ENCODE assay signal across 21 cellular contexts in the genomic region with DNA sequence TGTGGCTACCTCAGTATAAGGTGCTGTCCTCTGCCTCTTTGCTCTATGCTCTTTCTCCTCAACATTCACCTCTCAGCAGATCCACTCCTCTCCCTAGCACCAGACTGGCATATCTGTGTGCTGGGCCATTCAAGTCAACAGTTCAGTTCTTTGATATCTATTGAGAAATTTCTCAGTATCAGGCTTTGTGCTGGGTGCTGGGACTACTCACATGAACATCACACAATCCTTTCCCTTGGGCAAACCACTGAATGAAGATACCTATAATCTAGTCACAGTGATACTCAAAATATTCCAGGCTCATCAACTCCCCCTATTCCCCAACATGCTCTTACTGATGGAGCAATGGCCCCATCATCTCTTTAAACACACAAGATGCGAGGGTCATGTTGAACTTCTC.
DNase-seq lines count a peak whose midpoint lies in the region; ATAC-seq, FAIRE-seq and TF ChIP-seq lines count a peak whose summit lies in the region.
"Had no signal": no experiment of that assay in that cellular context is flagged by ENCODE, and none has a peak within 500 bp of the region (broad histone marks: within the 10 kb centered on the region; RNA-seq: fewer than 3 reads in every experiment).

No MANE protein-coding gene starts in this region.

- H3K27ac ChIP-seq in Panc1 (ENCODE audit: low read length) (peak overlapping the region; percentile 88; the same call in 1 of the 2 replicates), K562 (ENCODE audit: extremely low read depth, low read depth, low read length) (no peak overlapping the region), fibroblast of lung (ENCODE audit: insufficient read depth, low read length) (peak overlapping the region; percentile 35)
- H3K27ac ChIP-seq: BLaER1 had no signal

- no peak for TF ChIP-seq EP300 in K562 (IDR thresholded peaks at IDR 0.05; ENCODE audit: low read length)

- TF ChIP-seq CTCF in Caco-2 (IDR thresholded peaks at IDR 0.05; ENCODE audit: insufficient read depth in 1 of 2, low read depth in 1 of 2, low read length in 1 of 2, severe bottlenecking in 1 of 2, unreplicated experiment in 1 of 2) (no peak), Panc1 (IDR thresholded peaks at IDR 0.05) (no peak), K562 (IDR thresholded peaks at IDR 0.05 in 2 of 3, conservative IDR thresholded peaks at IDR 0.05 in 1 of 3; ENCODE audit: insufficient read depth in 2 of 3, low read depth in 1 of 3, low read length in 3 of 3) (no peak), fibroblast of lung (conservative IDR thresholded peaks at IDR 0.05 in 1 of 2, IDR thresholded peaks at IDR 0.05 in 1 of 2; ENCODE audit: low read depth in 1 of 2, low read length in 2 of 2) (no peak)

- WGBS in K562 (ENCODE audit: insufficient coverage, low coverage, missing lambda C conversion rate), result 100% methylated on average over 1 of the region's 1 CpG

- in situ Hi-C loops in Panc1 (cut with HindIII; ENCODE audit: low pct_unique_long_range_greater_than_20kb, low sequenced_read_pairs), result no loop called here
- in situ Hi-C loops in K562 (cut with MboI), result no loop called here

- POLR2A ChIA-PET in Caco-2 (lab: Charles Lee), result no interaction called here
- POLR2A ChIA-PET in Panc1 (lab: Charles Lee), result no interaction called here
- POLR2A ChIA-PET in K562 (lab: Yijun Ruan, JAX), result interaction anchor here (1.5 kb wide), 1 partner anchor 16 kb away, joined by 6 read pairs; no protein-coding TSS in a partner anchor

- CTCF ChIA-PET in Caco-2 (lab: Charles Lee), result no interaction called here
- CTCF ChIA-PET in Panc1 (lab: Charles Lee), result no interaction called here
- CTCF ChIA-PET in K562 (lab: Yijun Ruan, JAX; ENCODE audit: low intra/inter-chr PET ratio), result no interaction called here

- intact Hi-C loops in Caco-2 (cut with micrococcal nuclease; ENCODE audit: unreplicated experiment), result no loop called here
- intact Hi-C loops in Panc1 (cut with micrococcal nuclease; ENCODE audit: unreplicated experiment), result no loop called here
- intact Hi-C loops in K562 (cut with micrococcal nuclease), result no loop called here

- H3K36me3 ChIP-seq in Caco-2 (ENCODE audit: control insufficient read depth, insufficient read depth, low read length), result no peaks in the 10 kb centered on the region
- H3K36me3 ChIP-seq in Panc1 (ENCODE audit: control insufficient read depth, insufficient read depth, low read length), result no peaks in the 10 kb centered on the region
- H3K36me3 ChIP-seq in K562 (ENCODE audit: control insufficient read depth, insufficient read depth, low read length), result no peaks in the 10 kb centered on the region
- no peaks in the 10 kb centered on the region for H3K36me3 ChIP-seq in fibroblast of lung (ENCODE audit: control insufficient read depth, insufficient read depth, low read length)
- H3K36me3 ChIP-seq: BLaER1, HAP-1 had no signal

- H3K79me2 ChIP-seq in K562 (ENCODE audit: control insufficient read depth, insufficient read depth, low read length), result no peaks in the 10 kb centered on the region
- no peaks in the 10 kb centered on the region for H3K79me2 ChIP-seq in fibroblast of lung (ENCODE audit: control insufficient read depth, insufficient read depth, low read length)

- no peak for FAIRE-seq in K562 (lab: Jason Lieb, UNC)
- no peak for FAIRE-seq in GM12892 (lab: Jason Lieb, UNC)
- FAIRE-seq: GM19239, HTR-8/SVneo had no signal

- H3K4me1 ChIP-seq in Caco-2, result peaks cover 23% of the 10 kb centered on the region
- H3K4me1 ChIP-seq in Panc1 (ENCODE audit: control insufficient read depth, insufficient read depth, low read length), result peaks cover 27% of the 10 kb centered on the region
- H3K4me1 ChIP-seq in K562 (replicated peaks in 1 of 2; ENCODE audit: control insufficient read depth in 2 of 2, insufficient read depth in 2 of 2, low read length in 2 of 2), result peaks cover 0 to 38% of the 10 kb centered on the region in 2 experiments; a peak in 4 of 5 replicates
- H3K4me1 ChIP-seq in fibroblast of lung (ENCODE audit: control insufficient read depth, extremely low read depth, insufficient read depth, low read length), result peaks cover 39% of the 10 kb centered on the region

- TF ChIP-seq RAD21 in K562 (CRISPR knock-in tag; conservative IDR thresholded peaks at IDR 0.05 in 1 of 2, IDR thresholded peaks at IDR 0.05 in 1 of 2), result no peak

- H3K36me3 Mint-ChIP-seq in Caco-2 (ENCODE audit: insufficient read depth, unreplicated experiment), result peaks cover 8% of the 10 kb centered on the region
- H3K36me3 Mint-ChIP-seq: CD14-positive monocyte; CD4-positive, alpha-beta memory T cell; IgD-negative memory B cell had no signal

- H3K4me3 ChIP-seq in Caco-2 (ENCODE audit: low read depth, low read length) (no peak overlapping the region), Panc1 (ENCODE audit: low read depth in 2 of 2, low read length in 2 of 2) (no peak overlapping the region), K562 (no peak overlapping the region), fibroblast of lung (replicated peaks in 1 of 4; ENCODE audit: control extremely low read depth in 1 of 4, insufficient read depth in 1 of 4, low read depth in 3 of 4, low read length in 4 of 4) (no peak overlapping the region)
- H3K4me3 ChIP-seq: BLaER1, GM23248, HAP-1 had no signal

- H3K27me3 Mint-ChIP-seq in Caco-2 (ENCODE audit: insufficient read depth, unreplicated experiment), result no peaks in the 10 kb centered on the region

- H3K9me3 ChIP-seq in Caco-2 (peaks cover 14% of the 10 kb centered on the region), Panc1 (ENCODE audit: control insufficient read depth, insufficient read depth, low read depth, low read length) (no peaks in the 10 kb centered on the region; the same call in 1 of the 2 replicates), K562 (replicated peaks; ENCODE audit: control insufficient read depth, insufficient read depth, low read depth, low read length) (no peaks in the 10 kb centered on the region), fibroblast of lung (ENCODE audit: control insufficient read depth, insufficient read depth, low read depth, low read length) (no peaks in the 10 kb centered on the region)
- H3K9me3 ChIP-seq: BLaER1, HAP-1 had no signal

- H2AFZ ChIP-seq in K562 (ENCODE audit: low read depth, low read length) (peak overlapping the region; percentile 23; the same call in 1 of the 2 replicates), fibroblast of lung (ENCODE audit: low read length) (no peak overlapping the region)
- H2AFZ ChIP-seq: GM23248 had no signal

- H3K4me1 Mint-ChIP-seq in Caco-2 (ENCODE audit: low read depth, unreplicated experiment), result peaks cover 28% of the 10 kb centered on the region
- H3K4me1 Mint-ChIP-seq: CD14-positive monocyte; CD4-positive, alpha-beta memory T cell; IgD-negative memory B cell had no signal

- BruUV-seq in Caco-2 (replicated peaks; lab: Mats Ljungman, UMichigan) (no TSS peak), Panc1 (replicated peaks; lab: Mats Ljungman, UMichigan) (no TSS peak), K562 (replicated peaks; lab: Mats Ljungman, UMichigan) (no TSS peak)

- no peak overlapping the region for H3K4me3 Mint-ChIP-seq in Caco-2 (ENCODE audit: unreplicated experiment)
- H3K4me3 Mint-ChIP-seq: CD14-positive monocyte; CD4-positive, alpha-beta memory T cell; IgD-negative memory B cell had no signal

- DNase-seq in Caco-2, result no peak
- DNase-seq in Panc1 (ENCODE audit: low read depth, low spot score), result no peak
- DNase-seq in K562 (ENCODE audit: extremely low read depth in 1 of 4, low spot score in 3 of 4), result no peak
- DNase-seq in fibroblast of lung (ENCODE audit: low read depth in 2 of 2), result no peak
- no peak for DNase-seq in retina
- DNase-seq in AML-193 (lab: John Stamatoyannopoulos, UW), result no peak
- DNase-seq in GM12892 (ENCODE audit: insufficient read length), result no peak
- DNase-seq: ACHN; Calu3; CD4-positive, alpha-beta memory T cell; DMS79 treated with DMSO at 0.1 percent for 48 hours; GF-D8; KG1 had no signal

- H3K9ac ChIP-seq in K562 (ENCODE audit: insufficient read depth in 1 of 2, low read depth in 2 of 2, low read length in 2 of 2) (no peak overlapping the region), fibroblast of lung (ENCODE audit: insufficient read depth, low read length) (no peak overlapping the region)
- H3K9ac ChIP-seq: BLaER1, GM23248 had no signal

- H3K27me3 ChIP-seq in Caco-2 (replicated peaks; ENCODE audit: control insufficient read depth, insufficient read depth, low read length) (no peaks in the 10 kb centered on the region), Panc1 (ENCODE audit: control insufficient read depth, insufficient read depth, low read length) (no peaks in the 10 kb centered on the region), K562 (ENCODE audit: control insufficient read depth in 2 of 2, insufficient read depth in 2 of 2, low read length in 2 of 2) (no peaks in the 10 kb centered on the region), fibroblast of lung (ENCODE audit: control insufficient read depth, insufficient read depth, low read length) (no peaks in the 10 kb centered on the region)
- H3K27me3 ChIP-seq: BLaER1 had no signal

- no peak overlapping the region for H3K4me2 ChIP-seq in K562 (ENCODE audit: insufficient read depth, low read length)
- no peak overlapping the region for H3K4me2 ChIP-seq in fibroblast of lung (ENCODE audit: extremely low read depth, insufficient read depth, low read length)
- H3K4me2 ChIP-seq: BLaER1 had no signal

- no peaks in the 10 kb centered on the region for H4K20me1 ChIP-seq in K562 (replicated peaks; ENCODE audit: control insufficient read depth, insufficient read depth, low read length)
- H4K20me1 ChIP-seq in fibroblast of lung (ENCODE audit: control insufficient read depth, extremely low read depth, insufficient read depth, low read length), result no peaks in the 10 kb centered on the region
- H4K20me1 ChIP-seq: BLaER1 had no signal

- no peak for ATAC-seq in Panc1
- no peak for ATAC-seq in K562
- ATAC-seq in HG03432 (IDR thresholded peaks at IDR 0.05; ENCODE audit: unreplicated experiment), result no peak

- no peaks in the 10 kb centered on the region for H3K9me1 ChIP-seq in K562 (ENCODE audit: control insufficient read depth, insufficient read depth, low read length)

- peak overlapping the region; percentile 53 for H3K27ac Mint-ChIP-seq in Caco-2 (ENCODE audit: unreplicated experiment)
- H3K27ac Mint-ChIP-seq: CD14-positive monocyte; CD4-positive, alpha-beta memory T cell had no signal

- peaks cover 50% of the 10 kb centered on the region for H3K9me3 Mint-ChIP-seq in Caco-2 (ENCODE audit: unreplicated experiment)

- TF ChIP-seq POLR2A in K562 (conservative IDR thresholded peaks at IDR 0.05) (no peak), GM12892 (IDR thresholded peaks at IDR 0.05; ENCODE audit: low read depth, low read length) (no peak)

TF ChIP-seq in K562, 482 proteins besides CTCF, POLR2A, EP300 and RAD21 (continues in another document):
- TF ChIP-seq RB1 (IDR thresholded peaks at IDR 0.05; ENCODE audit: low read depth) (no peak), XRCC5 (IDR thresholded peaks at IDR 0.05; ENCODE audit: low read depth, low read length) (no peak), ZNF583 (CRISPR knock-in tag; IDR thresholded peaks at IDR 0.05) (no peak), SAP30 (IDR thresholded peaks at IDR 0.05; ENCODE audit: borderline replicate concordance, insufficient read depth, low read depth, low read length, poor library complexity, severe bottlenecking) (no peak), U2AF1 (optimal IDR thresholded peaks at IDR 0.05; ENCODE audit: low read depth, low read length) (no peak), SMAD1 (IDR thresholded peaks at IDR 0.05; ENCODE audit: low read depth, low read length, partially characterized antibody) (no peak), ZNF175 (CRISPR knock-in tag; IDR thresholded peaks at IDR 0.05; ENCODE audit: low read depth) (no peak)
